ENCODE assay signal across 22 cellular contexts in the genomic region with DNA sequence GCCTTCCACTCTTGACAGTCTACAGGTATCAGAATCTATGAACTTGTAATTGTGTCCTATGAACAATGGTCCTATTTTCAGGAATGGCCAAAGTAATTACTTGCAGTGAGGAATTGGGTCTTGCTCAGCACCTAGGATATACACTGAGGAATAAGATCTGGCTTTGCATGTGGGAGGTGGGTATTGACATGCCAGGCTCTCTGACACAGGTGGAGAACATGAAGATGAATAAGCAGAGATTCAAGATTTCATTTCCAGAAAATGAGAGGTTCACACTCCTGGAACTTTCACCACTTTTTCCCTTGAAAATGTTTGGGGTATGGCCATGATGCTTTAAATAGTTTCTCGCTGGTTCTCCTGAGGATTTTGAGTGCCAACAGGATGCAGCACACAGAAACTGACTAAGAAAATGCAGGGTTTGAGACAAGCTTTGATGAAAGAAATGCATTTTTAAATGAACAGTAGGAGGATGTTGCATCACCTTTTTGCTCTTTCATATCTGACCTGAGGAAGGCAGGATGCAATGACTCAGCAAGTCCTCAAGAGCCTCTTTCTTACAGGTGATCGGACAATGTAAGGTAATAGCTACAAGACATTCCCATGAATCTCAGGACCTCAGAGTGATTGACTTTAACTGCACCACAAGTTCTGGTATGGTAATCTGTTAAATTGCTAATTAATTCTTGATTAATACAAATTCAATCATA. TPM values are rescaled to one million over a fixed set of nuclear protein-coding genes. Genes with fewer than 3 reads are reported as not detected.
DNase-seq lines count a peak whose midpoint lies in the region; ATAC-seq and TF ChIP-seq lines count a peak whose summit lies in the region.
"Had no signal": no experiment of that assay in that cellular context is flagged by ENCODE, and none has a peak within 500 bp of the region (broad histone marks: within the 10 kb centered on the region; RNA-seq: fewer than 3 reads in every experiment).

No MANE protein-coding gene starts in this region.

- in situ Hi-C loops in HAP-1 (cut with MboI; ENCODE audit: low sequenced_read_pairs) = no loop called here

- no peak overlapping the region for H3K27ac Mint-ChIP-seq in CD8-positive, alpha-beta memory T cell
- H3K27ac Mint-ChIP-seq: activated CD4-positive, alpha-beta T cell treated with anti-CD3 and anti-CD28 coated beads, Interleukin-2, amount 10 ng/mL, durations not matched to agents 7 days and 5 days; neural progenitor cell had no signal

- RAD21 ChIA-PET in HCT116 (lab: Charles Lee; ENCODE audit: low non-redundant PET in 1 of 2, low total read pairs in 2 of 2, uncharacterized antibody in 2 of 2, unreplicated experiment in 2 of 2) = no interaction called here

- CTCF ChIA-PET in HCT116 (lab: Charles Lee) = interaction anchor here (0.8 to 1.2 kb wide), 2 partner anchors 55 to 84 kb away, joined by 3 read pairs; no protein-coding TSS in a partner anchor
- CTCF ChIA-PET in CD8-positive, alpha-beta memory T cell (lab: Charles Lee) = no interaction called here

- no peaks in the 10 kb centered on the region for H3K9me3 Mint-ChIP-seq in CD8-positive, alpha-beta memory T cell
- H3K9me3 Mint-ChIP-seq: activated CD4-positive, alpha-beta T cell treated with anti-CD3 and anti-CD28 coated beads, Interleukin-2, amount 10 ng/mL, durations not matched to agents 7 days and 5 days; neural progenitor cell had no signal

- peak overlapping the region; percentile 78 for H2AFZ ChIP-seq in HCT116 (ENCODE audit: low read depth, low read length, poor library complexity, severe bottlenecking)
- H2AFZ ChIP-seq: neural progenitor cell had no signal

- no TSS peak for BruUV-seq in HCT116 (replicated peaks; lab: Mats Ljungman, UMichigan)

- intact Hi-C loops in HCT116 (cut with micrococcal nuclease) = no loop called here

- H3K36me3 ChIP-seq in HCT116 (ENCODE audit: control insufficient read depth in 1 of 2, insufficient read depth in 2 of 2, low read length in 2 of 2) = no peaks in the 10 kb centered on the region
- no peaks in the 10 kb centered on the region for H3K36me3 ChIP-seq in CD8-positive, alpha-beta memory T cell (ENCODE audit: insufficient read depth, low read length)
- H3K36me3 ChIP-seq in HAP-1 (replicated peaks) = no peaks in the 10 kb centered on the region
- H3K36me3 ChIP-seq: neural progenitor cell, SJCRH30 had no signal

- no peak for TF ChIP-seq RAD21 in HCT116 (IDR thresholded peaks at IDR 0.05; ENCODE audit: low read depth)

- DNase-seq in activated CD4-positive, CD25-positive, alpha-beta regulatory T cell (lab: John Stamatoyannopoulos, UW) = no peak
- DNase-seq in HCT116 (ENCODE audit: low read depth, low spot score) (peak; percentile 35), SW480 (ENCODE audit: low spot score) (peak; percentile 57), foreskin keratinocyte (peak; percentile 57 to 85), HAP-1 (ENCODE audit: low spot score in 2 of 2) (no peak), nucleus accumbens (lab: John Stamatoyannopoulos, UW) (no peak)
- DNase-seq in CD8-positive, alpha-beta memory T cell = no peak
- DNase-seq: activated CD4-positive, alpha-beta T cell treated with anti-CD3 and anti-CD28 coated beads, Interleukin-2, amount 10 ng/mL, durations not matched to agents 7 days and 5 days; Karpas-422; NCI-H1436; NCI-H2227 treated with DMSO at 0.1 percent for 48 hours; SJCRH30; stimulated activated naive CD4-positive, alpha-beta T cell; T-helper 9 cell had no signal

- H3K4me3 ChIP-seq in HCT116 (replicated peaks in 1 of 2; ENCODE audit: low read depth in 1 of 2, low read length in 2 of 2) (no peak overlapping the region), HAP-1 (no peak overlapping the region)
- no peak overlapping the region for H3K4me3 ChIP-seq in CD8-positive, alpha-beta memory T cell (ENCODE audit: low read length)
- H3K4me3 ChIP-seq: coronary artery, neural progenitor cell, SJCRH30 had no signal

- TF ChIP-seq POLR2A in HCT116 (IDR thresholded peaks at IDR 0.05; ENCODE audit: borderline replicate concordance, extremely low read depth, insufficient read depth, insufficient read length) = no peak

- H3K36me3 Mint-ChIP-seq in CD8-positive, alpha-beta memory T cell = no peaks in the 10 kb centered on the region
- H3K36me3 Mint-ChIP-seq: neural progenitor cell had no signal

- POLR2A ChIA-PET in HCT116 (lab: Charles Lee) = interaction anchor here (1.0 kb wide), 1 partner anchor 114 kb away, joined by 3 read pairs; a partner anchor contains a TSS
- POLR2A ChIA-PET in CD8-positive, alpha-beta memory T cell (lab: Charles Lee) = no interaction called here

- TF ChIP-seq CTCF in HCT116 (IDR thresholded peaks at IDR 0.05 in 2 of 3, conservative IDR thresholded peaks at IDR 0.05 in 1 of 3; ENCODE audit: borderline replicate concordance in 1 of 3, insufficient read depth in 1 of 3, low read depth in 2 of 3, low read length in 2 of 3) = no peak
- no peak for TF ChIP-seq CTCF in foreskin keratinocyte (conservative IDR thresholded peaks at IDR 0.05)

- ATAC-seq in activated CD4-positive, CD25-positive, alpha-beta regulatory T cell treated with anti-CD3 and anti-CD28 coated beads, Interleukin-2, amount 50 U/mL, for 24 hours = peak; percentile 35 to 43
- ATAC-seq in HCT116 = peak; percentile 82
- peak; percentile 84 for ATAC-seq in foreskin keratinocyte

- no peak overlapping the region for H3K4me3 Mint-ChIP-seq in CD8-positive, alpha-beta memory T cell
- H3K4me3 Mint-ChIP-seq: activated CD4-positive, alpha-beta T cell treated with anti-CD3 and anti-CD28 coated beads, Interleukin-2, amount 10 ng/mL, durations not matched to agents 7 days and 5 days; neural progenitor cell had no signal

- H3K9me3 ChIP-seq in HCT116 (ENCODE audit: control insufficient read depth in 1 of 2, insufficient read depth in 1 of 2, low read depth in 1 of 2, low read length in 2 of 2) (no peaks in the 10 kb centered on the region), HAP-1 (no peaks in the 10 kb centered on the region)
- H3K9me3 ChIP-seq in CD8-positive, alpha-beta memory T cell (ENCODE audit: low read length) = no peaks in the 10 kb centered on the region
- H3K9me3 ChIP-seq: SJCRH30 had no signal

- no peaks in the 10 kb centered on the region for H4K20me1 ChIP-seq in HCT116 (ENCODE audit: insufficient read depth)

- no peak overlapping the region for H3K9ac ChIP-seq in HCT116 (ENCODE audit: low read length)
- H3K9ac ChIP-seq: neural progenitor cell had no signal

- H3K4me1 Mint-ChIP-seq in CD8-positive, alpha-beta memory T cell = no peaks in the 10 kb centered on the region
- H3K4me1 Mint-ChIP-seq: neural progenitor cell had no signal

- peaks cover 16 to 22% of the 10 kb centered on the region in 2 donors for H3K27me3 Mint-ChIP-seq in CD8-positive, alpha-beta memory T cell

- H3K4me2 ChIP-seq in HCT116 (ENCODE audit: low read length) = peak overlapping the region; percentile 35
- H3K4me2 ChIP-seq: neural progenitor cell had no signal

- H3K9me2 ChIP-seq in HCT116 (ENCODE audit: insufficient read depth) = no peaks in the 10 kb centered on the region

- no peaks in the 10 kb centered on the region for H3K79me2 ChIP-seq in HCT116 (ENCODE audit: insufficient read depth, low read length)

- peaks cover 5 to 20% of the 10 kb centered on the region in 2 experiments; a peak in 3 of 4 replicates for H3K4me1 ChIP-seq in HCT116 (ENCODE audit: control insufficient read depth in 1 of 2, insufficient read depth in 2 of 2, low read length in 2 of 2)
- peaks cover 17% of the 10 kb centered on the region for H3K4me1 ChIP-seq in foreskin keratinocyte
- no peaks in the 10 kb centered on the region for H3K4me1 ChIP-seq in CD8-positive, alpha-beta memory T cell (ENCODE audit: insufficient read depth, low read length)
- H3K4me1 ChIP-seq in HAP-1 = no peaks in the 10 kb centered on the region
- H3K4me1 ChIP-seq: neural progenitor cell, SJCRH30 had no signal

- 0 out of 2 replicates have a peak, but pooled peaks cover 7% of the 10 kb centered on the region for H3K27me3 ChIP-seq in HCT116 (ENCODE audit: insufficient read depth, low read length)
- H3K27me3 ChIP-seq in foreskin keratinocyte = no peaks in the 10 kb centered on the region
- no peaks in the 10 kb centered on the region for H3K27me3 ChIP-seq in CD8-positive, alpha-beta memory T cell (ENCODE audit: insufficient read depth, low read length, poor library complexity, severe bottlenecking)
- H3K27me3 ChIP-seq in HAP-1 (ENCODE audit: low read depth) = peaks cover 12% of the 10 kb centered on the region
- H3K27me3 ChIP-seq: SJCRH30 had no signal

- H3K27ac ChIP-seq in HCT116 (ENCODE audit: low read depth, low read length) (no peak overlapping the region), foreskin keratinocyte (no peak overlapping the region)
- no peak overlapping the region for H3K27ac ChIP-seq in CD8-positive, alpha-beta memory T cell (ENCODE audit: low read depth, low read length)
- H3K27ac ChIP-seq: C4-2B, coronary artery, neural progenitor cell, SJCRH30 had no signal

RNA-seq across cellular contexts. Expression of a gene that starts 3.7 kb away (rescaled TPM):
- total RNA-seq in HCT116 (2021; ENCODE audit: unreplicated experiment) (0.42 TPM), foreskin keratinocyte (0.04 TPM in 1 of 2 replicates, not detected in the other)
- 0.41 and 0.66 TPM in 2 replicates for polyA plus RNA-seq in HCT116 (2012)
- not detected in 2 replicates for polyA plus RNA-seq in foreskin keratinocyte
- total RNA-seq in CD8-positive, alpha-beta memory T cell = not detected
- not detected for polyA plus RNA-seq in CD8-positive, alpha-beta memory T cell
- total RNA-seq: A172; activated CD4-positive, alpha-beta T cell treated with anti-CD3 and anti-CD28 coated beads, Interleukin-2, amount 10 ng/mL, durations not matched to agents 7 days and 5 days; astrocyte; epithelial cell of proximal tubule; SJCRH30; urinary bladder had no signal

RNA-seq across cellular contexts. Expression of a gene that starts 29.3 kb away (rescaled TPM):
- total RNA-seq in HCT116 (2021; ENCODE audit: unreplicated experiment) = not detected
- polyA plus RNA-seq in HCT116 (2012) = not detected in 2 replicates
- 0.07 TPM in 1 of 2 replicates, not detected in the other for total RNA-seq in foreskin keratinocyte
- polyA plus RNA-seq in foreskin keratinocyte = not detected in 2 replicates
- total RNA-seq in CD8-positive, alpha-beta memory T cell = not detected
- not detected for polyA plus RNA-seq in CD8-positive, alpha-beta memory T cell
- total RNA-seq: activated CD4-positive, alpha-beta T cell treated with anti-CD3 and anti-CD28 coated beads, Interleukin-2, amount 10 ng/mL, durations not matched to agents 7 days and 5 days; astrocyte; epithelial cell of proximal tubule; SJCRH30; urinary bladder had no signal
- polyA plus RNA-seq: urinary bladder had no signal

RNA-seq across cellular contexts. Expression of a gene that starts 47.6 kb away (rescaled TPM):
- total RNA-seq in HCT116 (2021; ENCODE audit: unreplicated experiment) = 0.25 TPM
- polyA plus RNA-seq in HCT116 (2012) = not detected in 2 replicates
- total RNA-seq in foreskin keratinocyte = not detected in 2 replicates
- polyA plus RNA-seq in foreskin keratinocyte = not detected in 2 replicates
- not detected for total RNA-seq in CD8-positive, alpha-beta memory T cell
- polyA plus RNA-seq in CD8-positive, alpha-beta memory T cell = not detected
- total RNA-seq: A172; activated CD4-positive, alpha-beta T cell treated with anti-CD3 and anti-CD28 coated beads, Interleukin-2, amount 10 ng/mL, durations not matched to agents 7 days and 5 days; astrocyte; epithelial cell of proximal tubule; SJCRH30; urinary bladder had no signal

RNA-seq across cellular contexts. Expression of a gene that starts 56.7 kb away (rescaled TPM):
- total RNA-seq in HCT116 (2021; ENCODE audit: unreplicated experiment) (1.6 TPM), foreskin keratinocyte (0.21 TPM in 1 of 2 replicates, not detected in the other)
- 0.21 and 0.34 TPM in 2 replicates for polyA plus RNA-seq in HCT116 (2012)
- 0.17 and 0.26 TPM in 2 replicates for polyA plus RNA-seq in foreskin keratinocyte
- not detected for total RNA-seq in CD8-positive, alpha-beta memory T cell
- polyA plus RNA-seq in CD8-positive, alpha-beta memory T cell = not detected
- total RNA-seq: A172; activated CD4-positive, alpha-beta T cell treated with anti-CD3 and anti-CD28 coated beads, Interleukin-2, amount 10 ng/mL, durations not matched to agents 7 days and 5 days; astrocyte; epithelial cell of proximal tubule; SJCRH30 had no signal

Comparison
In these comparisons a context has a peak if more than half of its experiments do, and no peak if none do; other contexts are left out.
1. DNase-seq: peak in HCT116 (single experiment), SW480 (single experiment) and foreskin keratinocyte (2 of 2); none in activated CD4-positive, CD25-positive, alpha-beta regulatory T cell (0 of 4), CD8-positive, alpha-beta memory T cell (0 of 5), HAP-1 (0 of 2) and nucleus accumbens (0 of 56).
2. Peak in every context shown above with its lines, with median percentiles within 50 percentile points of each other: ATAC-seq.